ENCODE assay signal across 1 cellular context in genomic region chr17:64145751-64146417, GRCh38.
TF ChIP-seq lines count a peak whose summit lies in the region.

No MANE protein-coding gene starts in this region.

TF ChIP-seq in GM12878, 131 proteins besides CTCF, POLR2A, EP300 and RAD21 (continued from another document and continues in another):
- TF ChIP-seq SREBF2 (IDR thresholded peaks at IDR 0.05; ENCODE audit: low read length), result no peak
- TF ChIP-seq, protein P1, sequence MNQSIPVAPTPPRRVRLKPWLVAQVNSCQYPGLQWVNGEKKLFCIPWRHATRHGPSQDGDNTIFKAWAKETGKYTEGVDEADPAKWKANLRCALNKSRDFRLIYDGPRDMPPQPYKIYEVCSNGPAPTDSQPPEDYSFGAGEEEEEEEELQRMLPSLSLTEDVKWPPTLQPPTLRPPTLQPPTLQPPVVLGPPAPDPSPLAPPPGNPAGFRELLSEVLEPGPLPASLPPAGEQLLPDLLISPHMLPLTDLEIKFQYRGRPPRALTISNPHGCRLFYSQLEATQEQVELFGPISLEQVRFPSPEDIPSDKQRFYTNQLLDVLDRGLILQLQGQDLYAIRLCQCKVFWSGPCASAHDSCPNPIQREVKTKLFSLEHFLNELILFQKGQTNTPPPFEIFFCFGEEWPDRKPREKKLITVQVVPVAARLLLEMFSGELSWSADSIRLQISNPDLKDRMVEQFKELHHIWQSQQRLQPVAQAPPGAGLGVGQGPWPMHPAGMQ (IDR thresholded peaks at IDR 0.05; ENCODE audit: borderline replicate concordance), result no peak
- no peak for TF ChIP-seq TARDBP (IDR thresholded peaks at IDR 0.05; ENCODE audit: borderline replicate concordance)
- TF ChIP-seq, protein P2, sequence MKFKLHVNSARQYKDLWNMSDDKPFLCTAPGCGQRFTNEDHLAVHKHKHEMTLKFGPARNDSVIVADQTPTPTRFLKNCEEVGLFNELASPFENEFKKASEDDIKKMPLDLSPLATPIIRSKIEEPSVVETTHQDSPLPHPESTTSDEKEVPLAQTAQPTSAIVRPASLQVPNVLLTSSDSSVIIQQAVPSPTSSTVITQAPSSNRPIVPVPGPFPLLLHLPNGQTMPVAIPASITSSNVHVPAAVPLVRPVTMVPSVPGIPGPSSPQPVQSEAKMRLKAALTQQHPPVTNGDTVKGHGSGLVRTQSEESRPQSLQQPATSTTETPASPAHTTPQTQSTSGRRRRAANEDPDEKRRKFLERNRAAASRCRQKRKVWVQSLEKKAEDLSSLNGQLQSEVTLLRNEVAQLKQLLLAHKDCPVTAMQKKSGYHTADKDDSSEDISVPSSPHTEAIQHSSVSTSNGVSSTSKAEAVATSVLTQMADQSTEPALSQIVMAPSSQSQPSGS (IDR thresholded peaks at IDR 0.05; ENCODE audit: low read length), result peak; percentile 48; the same call in 1 of the 2 replicates
- TF ChIP-seq E4F1 (IDR thresholded peaks at IDR 0.05; ENCODE audit: borderline replicate concordance, partially characterized antibody), result no peak
- TF ChIP-seq CBX5 (IDR thresholded peaks at IDR 0.05; ENCODE audit: low read depth), result 0 out of 2 replicates have a peak, but pooled peaks have one; percentile 52
- TF ChIP-seq SIX5 (IDR thresholded peaks at IDR 0.05; ENCODE audit: low read depth, low read length, severe bottlenecking), result peak; percentile 23
- TF ChIP-seq IKZF2 (IDR thresholded peaks at IDR 0.05), result no peak
- no peak for TF ChIP-seq HDGF (IDR thresholded peaks at IDR 0.05)
- TF ChIP-seq ATF3 (IDR thresholded peaks at IDR 0.05; ENCODE audit: borderline replicate concordance, extremely low read depth, low read depth, low read length), result peak; percentile 87
- peak; percentile 44; the same call in 1 of the 2 replicates for TF ChIP-seq NR2C1 (IDR thresholded peaks at IDR 0.05)
- TF ChIP-seq CHD4 (IDR thresholded peaks at IDR 0.05), result no peak
- TF ChIP-seq HDAC6 (IDR thresholded peaks at IDR 0.05; ENCODE audit: unreplicated experiment), result peak; percentile 97
- TF ChIP-seq, protein P3, sequence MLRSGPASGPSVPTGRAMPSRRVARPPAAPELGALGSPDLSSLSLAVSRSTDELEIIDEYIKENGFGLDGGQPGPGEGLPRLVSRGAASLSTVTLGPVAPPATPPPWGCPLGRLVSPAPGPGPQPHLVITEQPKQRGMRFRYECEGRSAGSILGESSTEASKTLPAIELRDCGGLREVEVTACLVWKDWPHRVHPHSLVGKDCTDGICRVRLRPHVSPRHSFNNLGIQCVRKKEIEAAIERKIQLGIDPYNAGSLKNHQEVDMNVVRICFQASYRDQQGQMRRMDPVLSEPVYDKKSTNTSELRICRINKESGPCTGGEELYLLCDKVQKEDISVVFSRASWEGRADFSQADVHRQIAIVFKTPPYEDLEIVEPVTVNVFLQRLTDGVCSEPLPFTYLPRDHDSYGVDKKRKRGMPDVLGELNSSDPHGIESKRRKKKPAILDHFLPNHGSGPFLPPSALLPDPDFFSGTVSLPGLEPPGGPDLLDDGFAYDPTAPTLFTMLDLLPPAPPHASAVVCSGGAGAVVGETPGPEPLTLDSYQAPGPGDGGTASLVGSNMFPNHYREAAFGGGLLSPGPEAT (IDR thresholded peaks at IDR 0.05; ENCODE audit: low read depth), result 0 out of 2 replicates have a peak, but pooled peaks have one; percentile 58
- TF ChIP-seq CHD1 (IDR thresholded peaks at IDR 0.05; ENCODE audit: low read depth, low read length), result no peak; the same call in 1 of the 2 replicates
- 0 out of 2 replicates have a peak, but pooled peaks have one; percentile 18 for TF ChIP-seq ASH2L (IDR thresholded peaks at IDR 0.05; ENCODE audit: borderline replicate concordance, low read depth)
- TF ChIP-seq PAX5 (IDR thresholded peaks at IDR 0.05; ENCODE audit: borderline replicate concordance, low read depth, low read length), result 0 out of 2 replicates have a peak, but pooled peaks have one; percentile 10
- TF ChIP-seq SMARCA5 (IDR thresholded peaks at IDR 0.05), result no peak
- TF ChIP-seq, protein P4, sequence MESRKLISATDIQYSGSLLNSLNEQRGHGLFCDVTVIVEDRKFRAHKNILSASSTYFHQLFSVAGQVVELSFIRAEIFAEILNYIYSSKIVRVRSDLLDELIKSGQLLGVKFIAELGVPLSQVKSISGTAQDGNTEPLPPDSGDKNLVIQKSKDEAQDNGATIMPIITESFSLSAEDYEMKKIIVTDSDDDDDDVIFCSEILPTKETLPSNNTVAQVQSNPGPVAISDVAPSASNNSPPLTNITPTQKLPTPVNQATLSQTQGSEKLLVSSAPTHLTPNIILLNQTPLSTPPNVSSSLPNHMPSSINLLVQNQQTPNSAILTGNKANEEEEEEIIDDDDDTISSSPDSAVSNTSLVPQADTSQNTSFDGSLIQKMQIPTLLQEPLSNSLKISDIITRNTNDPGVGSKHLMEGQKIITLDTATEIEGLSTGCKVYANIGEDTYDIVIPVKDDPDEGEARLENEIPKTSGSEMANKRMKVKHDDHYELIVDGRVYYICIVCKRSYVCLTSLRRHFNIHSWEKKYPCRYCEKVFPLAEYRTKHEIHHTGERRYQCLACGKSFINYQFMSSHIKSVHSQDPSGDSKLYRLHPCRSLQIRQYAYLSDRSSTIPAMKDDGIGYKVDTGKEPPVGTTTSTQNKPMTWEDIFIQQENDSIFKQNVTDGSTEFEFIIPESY (IDR thresholded peaks at IDR 0.05), result no peak
- peak; percentile 94; the same call in 1 of the 2 replicates for TF ChIP-seq TAF1 (IDR thresholded peaks at IDR 0.05; ENCODE audit: borderline replicate concordance, low read depth, low read length)
- TF ChIP-seq CHD2 (IDR thresholded peaks at IDR 0.05; ENCODE audit: borderline replicate concordance, low read depth, low read length), result peak; percentile 88
- peak; percentile 44; the same call in 1 of the 2 replicates for TF ChIP-seq NFYA (IDR thresholded peaks at IDR 0.05; ENCODE audit: borderline replicate concordance, low read depth, low read length)
- no peak for TF ChIP-seq STAT1 (conservative IDR thresholded peaks at IDR 0.05)
- TF ChIP-seq, protein P5, sequence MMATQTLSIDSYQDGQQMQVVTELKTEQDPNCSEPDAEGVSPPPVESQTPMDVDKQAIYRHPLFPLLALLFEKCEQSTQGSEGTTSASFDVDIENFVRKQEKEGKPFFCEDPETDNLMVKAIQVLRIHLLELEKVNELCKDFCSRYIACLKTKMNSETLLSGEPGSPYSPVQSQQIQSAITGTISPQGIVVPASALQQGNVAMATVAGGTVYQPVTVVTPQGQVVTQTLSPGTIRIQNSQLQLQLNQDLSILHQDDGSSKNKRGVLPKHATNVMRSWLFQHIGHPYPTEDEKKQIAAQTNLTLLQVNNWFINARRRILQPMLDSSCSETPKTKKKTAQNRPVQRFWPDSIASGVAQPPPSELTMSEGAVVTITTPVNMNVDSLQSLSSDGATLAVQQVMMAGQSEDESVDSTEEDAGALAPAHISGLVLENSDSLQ (IDR thresholded peaks at IDR 0.05), result peak; percentile 88
- TF ChIP-seq RAD51 (IDR thresholded peaks at IDR 0.05), result peak; percentile 98
- TF ChIP-seq CREB1 (IDR thresholded peaks at IDR 0.05; ENCODE audit: low read depth), result peak; percentile 88
- TF ChIP-seq TCF12 (IDR thresholded peaks at IDR 0.05; ENCODE audit: low read depth, low read length), result peak; percentile 70; the same call in 1 of the 2 replicates
- TF ChIP-seq BRCA1 (IDR thresholded peaks at IDR 0.05; ENCODE audit: low read depth, low read length), result no peak
- no peak for TF ChIP-seq ZNF274 (IDR thresholded peaks at IDR 0.05; ENCODE audit: insufficient read depth, insufficient read length)
- peak; percentile 33; the same call in 1 of the 2 replicates for TF ChIP-seq ZBTB11 (CRISPR knock-in tag; IDR thresholded peaks at IDR 0.05)
- TF ChIP-seq, protein P6, sequence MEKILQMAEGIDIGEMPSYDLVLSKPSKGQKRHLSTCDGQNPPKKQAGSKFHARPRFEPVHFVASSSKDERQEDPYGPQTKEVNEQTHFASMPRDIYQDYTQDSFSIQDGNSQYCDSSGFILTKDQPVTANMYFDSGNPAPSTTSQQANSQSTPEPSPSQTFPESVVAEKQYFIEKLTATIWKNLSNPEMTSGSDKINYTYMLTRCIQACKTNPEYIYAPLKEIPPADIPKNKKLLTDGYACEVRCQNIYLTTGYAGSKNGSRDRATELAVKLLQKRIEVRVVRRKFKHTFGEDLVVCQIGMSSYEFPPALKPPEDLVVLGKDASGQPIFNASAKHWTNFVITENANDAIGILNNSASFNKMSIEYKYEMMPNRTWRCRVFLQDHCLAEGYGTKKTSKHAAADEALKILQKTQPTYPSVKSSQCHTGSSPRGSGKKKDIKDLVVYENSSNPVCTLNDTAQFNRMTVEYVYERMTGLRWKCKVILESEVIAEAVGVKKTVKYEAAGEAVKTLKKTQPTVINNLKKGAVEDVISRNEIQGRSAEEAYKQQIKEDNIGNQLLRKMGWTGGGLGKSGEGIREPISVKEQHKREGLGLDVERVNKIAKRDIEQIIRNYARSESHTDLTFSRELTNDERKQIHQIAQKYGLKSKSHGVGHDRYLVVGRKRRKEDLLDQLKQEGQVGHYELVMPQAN (conservative IDR thresholded peaks at IDR 0.05), result peak; percentile 72
- no peak for TF ChIP-seq SMC3 (IDR thresholded peaks at IDR 0.05; ENCODE audit: borderline replicate concordance, low read length)
- TF ChIP-seq E2F8 (IDR thresholded peaks at IDR 0.05; ENCODE audit: low read depth, partially characterized antibody), result no peak
- TF ChIP-seq SMAD5 (IDR thresholded peaks at IDR 0.05; ENCODE audit: low read depth), result peak; percentile 99
- peak; percentile 44; the same call in 1 of the 2 replicates for TF ChIP-seq NFIC (IDR thresholded peaks at IDR 0.05; ENCODE audit: low read depth, low read length)
- TF ChIP-seq ATF7 (IDR thresholded peaks at IDR 0.05; ENCODE audit: low read depth), result peak; percentile 47
- no peak for TF ChIP-seq CBX3 (IDR thresholded peaks at IDR 0.05; ENCODE audit: borderline replicate concordance, low read depth)
- TF ChIP-seq KDM1A (IDR thresholded peaks at IDR 0.05; ENCODE audit: borderline replicate concordance), result no peak
- TF ChIP-seq FOS (IDR thresholded peaks at IDR 0.05; ENCODE audit: borderline replicate concordance, extremely low read depth, insufficient read length), result peak; percentile 77
- no peak for TF ChIP-seq RFX5 (IDR thresholded peaks at IDR 0.05; ENCODE audit: low read depth, low read length)
- TF ChIP-seq JUND (IDR thresholded peaks at IDR 0.05; ENCODE audit: low read depth, low read length), result 0 out of 2 replicates have a peak, but pooled peaks have one; percentile 2
- no peak for TF ChIP-seq JUNB (IDR thresholded peaks at IDR 0.05)
